ENCODE assay signal across 11 cellular contexts in genomic region chr6:90383212-90383611, GRCh38.
DNase-seq lines count a peak whose midpoint lies in the region; ATAC-seq and TF ChIP-seq lines count a peak whose summit lies in the region.
"Had no signal": no experiment of that assay in that cellular context is flagged by ENCODE, and none has a peak within 500 bp of the region (broad histone marks: within the 10 kb centered on the region; RNA-seq: fewer than 3 reads in every experiment).

No MANE protein-coding gene starts in this region.

- POLR2A ChIA-PET in activated B cell treated with CpG ODN at 0.5 μM for 24 hours (lab: Charles Lee) = interaction anchor here (0.7 to 2.1 kb wide), 5 partner anchors 15 to 95 kb away, joined by 3 to 16 read pairs (median 4); partner anchors contain the start of gene BACH2

- no peak overlapping the region for H3K27ac ChIP-seq in CD4-positive, CD25-positive, alpha-beta regulatory T cell (ENCODE audit: insufficient read depth, low read length, poor library complexity, severe bottlenecking)
- H3K27ac ChIP-seq in vagina = no peak overlapping the region

- no peaks in the 10 kb centered on the region for H3K36me3 ChIP-seq in CD4-positive, CD25-positive, alpha-beta regulatory T cell (ENCODE audit: control insufficient read depth, insufficient read depth, low read length)
- no peaks in the 10 kb centered on the region for H3K36me3 ChIP-seq in vagina

- peaks cover 53% of the 10 kb centered on the region for H3K27me3 Mint-ChIP-seq in CD4-positive, CD25-positive, alpha-beta regulatory T cell
- no peaks in the 10 kb centered on the region for H3K27me3 Mint-ChIP-seq in activated B cell treated with CpG ODN at 0.5 μM for 24 hours

- no peaks in the 10 kb centered on the region for H3K36me3 Mint-ChIP-seq in CD4-positive, CD25-positive, alpha-beta regulatory T cell
- H3K36me3 Mint-ChIP-seq in activated B cell treated with CpG ODN at 0.5 μM for 24 hours (ENCODE audit: low read depth) = no peaks in the 10 kb centered on the region

- peak overlapping the region in 1 of 3 donors; percentile 50 for H3K27ac Mint-ChIP-seq in CD4-positive, CD25-positive, alpha-beta regulatory T cell
- peak overlapping the region; percentile 75 for H3K27ac Mint-ChIP-seq in activated B cell treated with CpG ODN at 0.5 μM for 24 hours

- peak in 2 of 3 donors; percentile 47 to 72 for DNase-seq in CD4-positive, CD25-positive, alpha-beta regulatory T cell
- DNase-seq in activated B cell treated with CpG ODN at 0.5 μM for 24 hours (no peak), COLO668 (lab: John Stamatoyannopoulos, UW; ENCODE audit: unreplicated experiment) (no peak), GM13976 (ENCODE audit: low spot score) (no peak), NCI-H1417 (lab: John Stamatoyannopoulos, UW) (no peak), vagina (ENCODE audit: extremely low spot score in 2 of 2) (no peak)
- DNase-seq: mesenchymal stem cell, NCI-H1694 treated with DMSO at 0.1 percent for 48 hours had no signal

- peak overlapping the region; percentile 43 for H3K4me3 ChIP-seq in CD4-positive, CD25-positive, alpha-beta regulatory T cell (ENCODE audit: low read depth, low read length)
- H3K4me3 ChIP-seq in vagina = no peak overlapping the region

- no peaks in the 10 kb centered on the region for H3K9me3 ChIP-seq in CD4-positive, CD25-positive, alpha-beta regulatory T cell (ENCODE audit: control insufficient read depth in 2 of 2, low read length in 2 of 2)
- no peaks in the 10 kb centered on the region for H3K9me3 ChIP-seq in vagina

- peaks cover 10% of the 10 kb centered on the region for H3K4me1 ChIP-seq in CD4-positive, CD25-positive, alpha-beta regulatory T cell (ENCODE audit: control insufficient read depth, insufficient read depth, low read length, poor library complexity, severe bottlenecking)
- H3K4me1 ChIP-seq in vagina = no peaks in the 10 kb centered on the region

- in situ Hi-C loops in GM13976 (cut with MboI; ENCODE audit: low sequenced_read_pairs, unreplicated experiment) = no loop called here

- peak overlapping the region in 1 of 4 donors; percentile 21 for H3K4me3 Mint-ChIP-seq in CD4-positive, CD25-positive, alpha-beta regulatory T cell
- H3K4me3 Mint-ChIP-seq in activated B cell treated with CpG ODN at 0.5 μM for 24 hours = peak overlapping the region; percentile 61

- intact Hi-C loops in activated B cell treated with CpG ODN at 0.5 μM for 24 hours (cut with micrococcal nuclease) (loop anchor here (1.0 to 2.0 kb wide), 5 partner anchors 8 to 96 kb away; partner anchors contain the start of gene BACH2), vagina (cut with DNase I) (loop anchor here (10.0 kb wide), 1 partner anchor 1722 kb away; no protein-coding TSS in a partner anchor)

- ATAC-seq in CD4-positive, CD25-positive, alpha-beta regulatory T cell (ENCODE audit: low read depth in 2 of 2) = peak; percentile 66 to 80
- ATAC-seq in GM18909 (IDR thresholded peaks at IDR 0.05; ENCODE audit: poor library complexity, unreplicated experiment) = peak; percentile 80
- peak; percentile 85 for ATAC-seq in HG03378 (IDR thresholded peaks at IDR 0.05; ENCODE audit: unreplicated experiment)
- ATAC-seq in activated B cell treated with CpG ODN at 0.5 μM for 24 hours (ENCODE audit: low read depth) = peak; percentile 80
- ATAC-seq: Right ventricle myocardium inferior had no signal

- CTCF ChIA-PET in activated B cell treated with CpG ODN at 0.5 μM for 24 hours (lab: Charles Lee) = interaction anchor here (0.6 to 2.2 kb wide), 5 partner anchors 10 to 88 kb away, joined by 3 to 9 read pairs (median 4); partner anchors contain the start of gene BACH2

- peaks cover 10% of the 10 kb centered on the region for H3K27me3 ChIP-seq in CD4-positive, CD25-positive, alpha-beta regulatory T cell (ENCODE audit: control insufficient read depth, insufficient read depth, low read length)
- H3K27me3 ChIP-seq in vagina = no peaks in the 10 kb centered on the region

- TF ChIP-seq POLR2A in vagina (IDR thresholded peaks at IDR 0.05) = no peak

- H3K4me1 Mint-ChIP-seq in CD4-positive, CD25-positive, alpha-beta regulatory T cell = peaks cover 9 to 28% (median 21%) of the 10 kb centered on the region in 4 donors
- peaks cover 80% of the 10 kb centered on the region for H3K4me1 Mint-ChIP-seq in activated B cell treated with CpG ODN at 0.5 μM for 24 hours

- H3K9me3 Mint-ChIP-seq in CD4-positive, CD25-positive, alpha-beta regulatory T cell = no peaks in the 10 kb centered on the region
- no peaks in the 10 kb centered on the region for H3K9me3 Mint-ChIP-seq in activated B cell treated with CpG ODN at 0.5 μM for 24 hours

- TF ChIP-seq CTCF in activated B cell treated with CpG ODN at 0.5 μM for 24 hours (IDR thresholded peaks at IDR 0.05) = no peak
- no peak for TF ChIP-seq CTCF in GM13976 (IDR thresholded peaks at IDR 0.05; ENCODE audit: borderline replicate concordance, control extremely low read depth, extremely low read depth, insufficient read depth, missing control alignments)
- TF ChIP-seq CTCF in vagina (IDR thresholded peaks at IDR 0.05) = no peak

Comparison
In these comparisons a context has a peak if more than half of its experiments do, and no peak if none do; other contexts are left out.
1. DNase-seq: peak in CD4-positive, CD25-positive, alpha-beta regulatory T cell (2 of 3); none in activated B cell treated with CpG ODN at 0.5 μM for 24 hours (single experiment), COLO668 (single experiment), GM13976 (single experiment), NCI-H1417 (0 of 3) and vagina (0 of 2).
2. Peak in every context shown above with its lines, with median percentiles within 50 percentile points of each other: ATAC-seq.